In genomic region chr17:77295410-77295809, GRCh38 we compare ENCODE assay signal across 1 cellular context.
A peak's percentile ranks its signal among the peaks of the same experiment; 100 is the strongest.
TF ChIP-seq lines count a peak whose summit lies in the region.

No MANE protein-coding gene starts in this region.

TF ChIP-seq in HepG2, 621 proteins besides CTCF, POLR2A, EP300 and RAD21 (continued from another document and continues in another):
- no peak for TF ChIP-seq KIAA2018 (CRISPR knock-in tag; IDR thresholded peaks at IDR 0.05; ENCODE audit: borderline replicate concordance)
- TF ChIP-seq SIN3B (IDR thresholded peaks at IDR 0.05; ENCODE audit: low read length) = no peak
- TF ChIP-seq ZNF564 (CRISPR knock-in tag; IDR thresholded peaks at IDR 0.05) = no peak
- TF ChIP-seq PRDM10 (CRISPR knock-in tag; IDR thresholded peaks at IDR 0.05; ENCODE audit: low read depth) = no peak
- TF ChIP-seq ZIK1 (CRISPR knock-in tag; IDR thresholded peaks at IDR 0.05; ENCODE audit: borderline replicate concordance, low read depth) = no peak
- no peak for TF ChIP-seq KDM6A (CRISPR knock-in tag; IDR thresholded peaks at IDR 0.05; ENCODE audit: low read depth)
- TF ChIP-seq TEAD2 (CRISPR knock-in tag; IDR thresholded peaks at IDR 0.05) = no peak
- TF ChIP-seq NFE2 (CRISPR knock-in tag; IDR thresholded peaks at IDR 0.05) = no peak
- no peak for TF ChIP-seq AGO1 (IDR thresholded peaks at IDR 0.05; ENCODE audit: low read depth, low read length, poor library complexity, severe bottlenecking)
- TF ChIP-seq HHEX (CRISPR knock-in tag; IDR thresholded peaks at IDR 0.05) = no peak
- TF ChIP-seq ZKSCAN1 (IDR thresholded peaks at IDR 0.05; ENCODE audit: low read length) = no peak
- TF ChIP-seq RBM22 (optimal IDR thresholded peaks at IDR 0.05; ENCODE audit: low read length) = peak; percentile 20
- no peak for TF ChIP-seq SRY (CRISPR knock-in tag; IDR thresholded peaks at IDR 0.05)
- no peak for TF ChIP-seq NR1H2 (CRISPR knock-in tag; IDR thresholded peaks at IDR 0.05; ENCODE audit: borderline replicate concordance, low read depth)
- no peak for TF ChIP-seq TRAFD1 (CRISPR knock-in tag; IDR thresholded peaks at IDR 0.05; ENCODE audit: borderline replicate concordance)
- TF ChIP-seq ZNF225 (CRISPR knock-in tag; IDR thresholded peaks at IDR 0.05) = no peak
- TF ChIP-seq ZNF234 (CRISPR knock-in tag; conservative IDR thresholded peaks at IDR 0.05) = no peak
- TF ChIP-seq ZNF142 (CRISPR knock-in tag; IDR thresholded peaks at IDR 0.05) = no peak
- no peak for TF ChIP-seq DZIP1 (CRISPR knock-in tag; IDR thresholded peaks at IDR 0.05)
- TF ChIP-seq ZNF687 (CRISPR knock-in tag; IDR thresholded peaks at IDR 0.05) = peak; percentile 51; the same call in 1 of the 2 replicates
- TF ChIP-seq ZNF280B (CRISPR knock-in tag; IDR thresholded peaks at IDR 0.05; ENCODE audit: borderline replicate concordance) = 0 out of 2 replicates have a peak, but pooled peaks have one; percentile 28
